Comparison of ENCODE assay signal across 20 cellular contexts in genomic region chr14:26839481-26839880, GRCh38.
DNase-seq lines count a peak whose midpoint lies in the region; TF ChIP-seq lines count a peak whose summit lies in the region.
"Had no signal": no experiment of that assay in that cellular context is flagged by ENCODE, and none has a peak within 500 bp of the region (broad histone marks: within the 10 kb centered on the region; RNA-seq: fewer than 3 reads in every experiment).

No MANE protein-coding gene starts in this region.

- peaks cover 21% of the 10 kb centered on the region for H3F3A ChIP-seq in GM23248 (ENCODE audit: insufficient read depth)

- H3K9ac ChIP-seq in GM23248 = no peak overlapping the region

- no peaks in the 10 kb centered on the region for H3K79me2 ChIP-seq in GM23248 (ENCODE audit: insufficient read depth)

- H3K36me3 ChIP-seq in GM23248 (ENCODE audit: low read depth) (no peaks in the 10 kb centered on the region), vagina (no peaks in the 10 kb centered on the region)
- H3K36me3 ChIP-seq: MG63 had no signal

- H3K9me2 ChIP-seq in GM23248 (ENCODE audit: insufficient read depth) = no peaks in the 10 kb centered on the region

- H2AFZ ChIP-seq in GM23248 = no peak overlapping the region

- H3K4me1 ChIP-seq in GM23248 (ENCODE audit: insufficient read depth) (peaks cover 20% of the 10 kb centered on the region), vagina (peaks cover 4% of the 10 kb centered on the region)

- in situ Hi-C loops in GM23248 (cut with MboI) = no loop called here

- H3K27ac ChIP-seq in GM23248 (no peak overlapping the region), caudate nucleus (ENCODE audit: low read depth, low read length) (no peak overlapping the region), vagina (no peak overlapping the region)

- no peaks in the 10 kb centered on the region for H4K20me1 ChIP-seq in GM23248 (ENCODE audit: insufficient read depth)

- H3K27me3 ChIP-seq in GM23248 (replicated peaks; ENCODE audit: insufficient read depth) (no peaks in the 10 kb centered on the region), vagina (no peaks in the 10 kb centered on the region)
- H3K27me3 ChIP-seq: MG63 had no signal

- 85 to 86% methylated on average over 1 of the region's 1 CpG for WGBS in GM23248 (ENCODE audit: low coverage in 1 of 2, low lambda C conversion rate in 2 of 2, missing lambda C conversion rate in 2 of 2), 2 experiments

- TF ChIP-seq CTCF in choroid plexus epithelial cell (conservative IDR thresholded peaks at IDR 0.05; ENCODE audit: low read depth, low read length) = no peak
- TF ChIP-seq CTCF in fibroblast of pulmonary artery (IDR thresholded peaks at IDR 0.05; ENCODE audit: low read length, missing control alignments) = no peak
- no peak for TF ChIP-seq CTCF in vagina (IDR thresholded peaks at IDR 0.05)

- intact Hi-C loops in vagina (cut with DNase I) = no loop called here

- H3K9me3 ChIP-seq in GM23248 (ENCODE audit: low read depth) = no peaks in the 10 kb centered on the region
- H3K9me3 ChIP-seq in vagina = no peaks in the 10 kb centered on the region
- H3K9me3 ChIP-seq: A549 had no signal

- DNase-seq in GM23248 = peak; percentile 4
- DNase-seq in LHCN-M2 (ENCODE audit: low read depth) = peak; percentile 8
- peak; percentile 4 for DNase-seq in choroid plexus epithelial cell (ENCODE audit: low read depth)
- peak; percentile 59 for DNase-seq in fibroblast of pulmonary artery (ENCODE audit: low read depth)
- DNase-seq in caudate nucleus (lab: John Stamatoyannopoulos, UW) = no peak
- no peak for DNase-seq in vagina (ENCODE audit: extremely low spot score in 2 of 2)
- no peak for DNase-seq in NAMALWA (ENCODE audit: low spot score)
- DNase-seq: C1 segment of cervical spinal cord; CD4-positive, alpha-beta memory T cell; COR-L47; MG63; NCI-H1417 treated with DMSO at 0.1 percent for 48 hours; NCI-H1694 treated with DMSO at 0.1 percent for 48 hours; NCI-H2081; NCI-H524 treated with DMSO at 0.1 percent for 48 hours; Right ventricle myocardium superior; RPMI8226; T-cell had no signal

- H3K4me3 ChIP-seq in GM23248 (no peak overlapping the region), choroid plexus epithelial cell (ENCODE audit: low read depth, low read length) (no peak overlapping the region), fibroblast of pulmonary artery (replicated peaks; ENCODE audit: low read depth, low read length) (no peak overlapping the region), vagina (no peak overlapping the region)
- H3K4me3 ChIP-seq: A549, K562, MG63 had no signal

- no peak overlapping the region for H3K4me2 ChIP-seq in GM23248 (ENCODE audit: unreplicated experiment)
- H3K4me2 ChIP-seq: A549 had no signal

- no peak for TF ChIP-seq POLR2A in vagina (IDR thresholded peaks at IDR 0.05)

Comparison
In these comparisons a context has a peak if more than half of its experiments do, and no peak if none do; other contexts are left out.
1. DNase-seq: peak in GM23248 (single experiment), LHCN-M2 (single experiment), choroid plexus epithelial cell (single experiment) and fibroblast of pulmonary artery (single experiment); none in caudate nucleus (0 of 61), vagina (0 of 2) and NAMALWA (single experiment).